ENCODE assay signal across 21 cellular contexts in the genomic region with DNA sequence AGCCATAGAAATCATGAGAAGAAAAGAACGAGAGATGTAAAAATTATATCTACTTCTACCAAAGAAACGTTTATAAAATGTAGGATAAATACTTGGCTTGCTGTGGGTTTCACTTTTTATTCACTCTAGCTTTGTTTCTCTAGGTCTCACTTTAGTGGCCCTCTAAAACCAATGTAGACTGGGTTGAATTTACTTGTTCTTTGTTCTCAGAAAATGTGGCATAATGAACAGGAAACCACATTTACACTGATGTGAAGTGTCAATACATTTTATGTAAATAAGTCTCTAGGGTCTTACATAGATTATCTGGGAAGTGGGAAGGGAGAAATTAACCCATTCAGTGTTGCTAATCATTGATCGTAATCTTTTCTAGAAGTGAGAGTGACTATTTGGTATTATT. TPM values are rescaled to one million over a fixed set of nuclear protein-coding genes. Genes with fewer than 3 reads are reported as not detected.
"Had no signal": no experiment of that assay in that cellular context is flagged by ENCODE, and none has a peak within 500 bp of the region (broad histone marks: within the 10 kb centered on the region; RNA-seq: fewer than 3 reads in every experiment).

No MANE protein-coding gene starts in this region.

- H3K27ac Mint-ChIP-seq: activated naive CD4-positive, alpha-beta T cell treated with anti-CD3 and anti-CD28 coated beads, Interleukin-2, amount 50 U/mL, for 72 hours; stimulated activated naive CD8-positive, alpha-beta T cell treated with anti-CD3 and anti-CD28 coated beads, Interleukin-15, amount 100 ng/mL, for 72 hours had no signal

- H3K27me3 ChIP-seq: adrenal gland, gastrocnemius medialis, heart left ventricle, neutrophil, right lobe of liver, suprapubic skin, vagina had no signal

- H3K4me3 ChIP-seq: adrenal gland, gastrocnemius medialis, heart left ventricle, right lobe of liver, suprapubic skin, vagina had no signal

- H3K4me1 Mint-ChIP-seq: stimulated activated naive CD8-positive, alpha-beta T cell treated with anti-CD3 and anti-CD28 coated beads, Interleukin-15, amount 100 ng/mL, for 72 hours had no signal

- H3K27ac ChIP-seq: adrenal gland, gastrocnemius medialis, heart left ventricle, neutrophil, parathyroid adenoma, right lobe of liver, suprapubic skin, vagina, WERI-Rb-1 had no signal

- H3K36me3 ChIP-seq: adrenal gland, gastrocnemius medialis, heart left ventricle, neutrophil, right lobe of liver, suprapubic skin, vagina, WERI-Rb-1 had no signal

- H3K27me3 Mint-ChIP-seq: stimulated activated naive CD8-positive, alpha-beta T cell treated with anti-CD3 and anti-CD28 coated beads, Interleukin-15, amount 100 ng/mL, for 72 hours had no signal

- H3K36me3 Mint-ChIP-seq: activated naive CD4-positive, alpha-beta T cell treated with anti-CD3 and anti-CD28 coated beads, Interleukin-2, amount 50 U/mL, for 72 hours had no signal

- H3K9me3 ChIP-seq: adrenal gland, gastrocnemius medialis, heart left ventricle, neutrophil, right lobe of liver, suprapubic skin, vagina had no signal

- DNase-seq: activated CD4-positive, alpha-beta T cell treated with anti-CD3 and anti-CD28 coated beads, Interleukin-2, amount 50 U/mL, for 4 hours; activated gamma-delta T cell treated with Interleukin-2 at 50 U/mL for 16 hours; adrenal gland; effector CD4-positive, alpha-beta T cell; gastrocnemius medialis; heart left ventricle; left ventricle myocardium superior; right lobe of liver; small intestine; stimulated activated CD4-positive, alpha-beta T cell treated with anti-CD3 and anti-CD28 coated beads, Interleukin-15, amount 100 ng/mL, for 24 hours; stimulated activated CD4-positive, alpha-beta T cell treated with anti-CD3 and anti-CD28 coated beads, Interleukin-2, amount 100 ng/mL, for 48 hours; stimulated activated naive CD8-positive, alpha-beta T cell treated with anti-CD3 and anti-CD28 coated beads, Interleukin-15, amount 100 ng/mL, for 72 hours; trophoblast cell; WERI-Rb-1 had no signal

- H3K9ac ChIP-seq: parathyroid adenoma had no signal

- H2AFZ ChIP-seq: parathyroid adenoma had no signal

- ATAC-seq: activated naive CD4-positive, alpha-beta T cell treated with anti-CD3 and anti-CD28 coated beads, Interleukin-2, amount 50 U/mL, for 72 hours; esophagus mucosa; gastrocnemius medialis; heart left ventricle; left ventricle myocardium superior; right lobe of liver; stimulated activated naive CD8-positive, alpha-beta T cell treated with anti-CD3 and anti-CD28 coated beads, Interleukin-15, amount 100 ng/mL, for 72 hours had no signal

- H3K79me2 ChIP-seq: parathyroid adenoma had no signal

- H3K4me1 ChIP-seq: adrenal gland, gastrocnemius medialis, heart left ventricle, parathyroid adenoma, right lobe of liver, suprapubic skin, vagina had no signal

- H3K4me3 Mint-ChIP-seq: stimulated activated naive CD8-positive, alpha-beta T cell treated with anti-CD3 and anti-CD28 coated beads, Interleukin-15, amount 100 ng/mL, for 72 hours had no signal

RNA-seq across cellular contexts. Expression of a gene that starts 58.9 kb away (rescaled TPM):
- total RNA-seq: activated naive CD4-positive, alpha-beta T cell treated with anti-CD3 and anti-CD28 coated beads, Interleukin-2, amount 50 U/mL, for 72 hours; gastrocnemius medialis; left ventricle myocardium superior; mononuclear cell; vagina had no signal
